Comparison of ENCODE assay signal across 8 cellular contexts in genomic region chr7:44490351-44491200, GRCh38. TPM values are rescaled to one million over a fixed set of nuclear protein-coding genes. Genes with fewer than 3 reads are reported as not detected.
DNase-seq lines count a peak whose midpoint lies in the region; ATAC-seq and TF ChIP-seq lines count a peak whose summit lies in the region.

NUDCD3 (minus strand) TSS chr7:44490658; CDS start chr7:44490600, 58 bp downstream.

- TF ChIP-seq POLR2A in NB4 (IDR thresholded peaks at IDR 0.05; ENCODE audit: extremely low read depth, insufficient read length) (peak; percentile 88), ovary (IDR thresholded peaks at IDR 0.05) (peak; percentile 45), thyroid gland (IDR thresholded peaks at IDR 0.05) (peak in 1 of 2 donors; percentile 62)

- peaks cover 3% of the 10 kb centered on the region in 2 donors for H3K9me3 Mint-ChIP-seq in activated naive CD4-positive, alpha-beta T cell treated with anti-CD3 and anti-CD28 coated beads, Interleukin-2, amount 50 U/mL, for 72 hours

- POLR2A ChIA-PET in GM10248 (lab: Yijun Ruan, JAX) = interaction anchor here (1.1 kb wide), 1 partner anchor 49 kb away, joined by 5 read pairs; no protein-coding TSS in a partner anchor

- TF ChIP-seq CTCF in GM10248 (IDR thresholded peaks at IDR 0.05; ENCODE audit: control extremely low read depth, extremely low read depth, low read depth, missing control alignments) (peak; percentile 2), NB4 (IDR thresholded peaks at IDR 0.05; ENCODE audit: low read depth, low read length) (no peak), ovary (IDR thresholded peaks at IDR 0.05) (peak in 1 of 3 donors; percentile 21), thyroid gland (IDR thresholded peaks at IDR 0.05) (peak in 3 of 6 experiments; percentile 3 to 18 (median 10))

- WGBS in ovary, 3 donors = 0 to 1% (median 1%) methylated on average over 62 to 63 of the region's 63 CpGs
- WGBS in thyroid gland, 2 donors = 0 to 1% methylated on average over 45 to 46 of the region's 63 CpGs

- peak within 1 kb of the TSS; percentile 87 for H3K4me3 ChIP-seq in NB4 (ENCODE audit: low read depth, low read length)
- H3K4me3 ChIP-seq in ovary = peak within 1 kb of the TSS; percentile 83
- peak within 1 kb of the TSS; percentile 45 to 86 (median 64) for H3K4me3 ChIP-seq in thyroid gland (replicated peaks in 1 of 3)

- DNase-seq in GM10248 (ENCODE audit: extremely low spot score) = peak; percentile 92
- DNase-seq in NB4 (ENCODE audit: low read depth) = peak; percentile 95
- peak; percentile 76 to 91 for DNase-seq in activated naive CD4-positive, alpha-beta T cell treated with anti-CD3 and anti-CD28 coated beads, Interleukin-2, amount 50 U/mL, for 72 hours (ENCODE audit: low spot score in 2 of 2)
- DNase-seq in head of caudate nucleus = peak; percentile 70 to 94 (median 84)
- DNase-seq in ovary = peak; percentile 77 to 86 (median 80)
- DNase-seq in thyroid gland = peak; percentile 86 to 87

- peak within 1 kb of the TSS; percentile 95 to 98 for H3K27ac Mint-ChIP-seq in activated naive CD4-positive, alpha-beta T cell treated with anti-CD3 and anti-CD28 coated beads, Interleukin-2, amount 50 U/mL, for 72 hours

- H3K36me3 Mint-ChIP-seq in activated naive CD4-positive, alpha-beta T cell treated with anti-CD3 and anti-CD28 coated beads, Interleukin-2, amount 50 U/mL, for 72 hours = peaks cover 23 to 34% of the 10 kb centered on the region in 2 donors

- H3K36me3 ChIP-seq in ovary = no peaks in the 10 kb centered on the region
- no peaks in the 10 kb centered on the region for H3K36me3 ChIP-seq in thyroid gland

- intact Hi-C loops in head of caudate nucleus (cut with DNase I) = no loop called here
- intact Hi-C loops in ovary (cut with DNase I) = loop anchor here in 1 of 4 donors (10.0 kb wide), 1 partner anchor 354 kb away; the partner anchor contains the start of gene H2AZ2
- intact Hi-C loops in thyroid gland (cut with DNase I) = no loop called here

- CTCF ChIA-PET in GM10248 (lab: Yijun Ruan, JAX) = interaction anchor here (0.7 to 2.9 kb wide), 14 partner anchors 10 to 511 kb away, joined by 3 to 10 read pairs (median 3); partner anchors contain the start of gene YKT6

- H3K27ac ChIP-seq in ovary = peak within 1 kb of the TSS; percentile 90 to 97
- H3K27ac ChIP-seq in thyroid gland = peak within 1 kb of the TSS; percentile 93 to 99 (median 95)

- ATAC-seq in HG02571 (IDR thresholded peaks at IDR 0.05; ENCODE audit: unreplicated experiment) (peak; percentile 93), SK-N-SH treated with all-trans-retinoic acid at 6 μM for 48 hours (peak; percentile 98)
- peak; percentile 84 to 95 for ATAC-seq in activated naive CD4-positive, alpha-beta T cell treated with anti-CD3 and anti-CD28 coated beads, Interleukin-2, amount 50 U/mL, for 72 hours

- H3K9me3 ChIP-seq in ovary (no peaks in the 10 kb centered on the region), thyroid gland (no peaks in the 10 kb centered on the region)

- H3K27me3 ChIP-seq in ovary = no peaks in the 10 kb centered on the region
- H3K27me3 ChIP-seq in thyroid gland = no peaks in the 10 kb centered on the region

- peak; percentile 37 for TF ChIP-seq EP300 in ovary (IDR thresholded peaks at IDR 0.05)

- H3K4me1 ChIP-seq in ovary (ENCODE audit: insufficient read depth) (peaks cover 11% of the 10 kb centered on the region), thyroid gland (peaks cover 13 to 32% of the 10 kb centered on the region in 2 donors)

TF ChIP-seq in SK-N-SH treated with all-trans-retinoic acid at 6 μM for 48 hours, 23 proteins besides CTCF, POLR2A, EP300 and RAD21 (continues in another document):
- TF ChIP-seq ISL1 (CRISPR knock-in tag; IDR thresholded peaks at IDR 0.05) = no peak
- peak; percentile 96 for TF ChIP-seq POU6F1 (CRISPR knock-in tag; IDR thresholded peaks at IDR 0.05; ENCODE audit: borderline replicate concordance, low read depth)
- peak; percentile 88 for TF ChIP-seq ZFP3 (CRISPR knock-in tag; IDR thresholded peaks at IDR 0.05)
- TF ChIP-seq SNAI2 (CRISPR knock-in tag; IDR thresholded peaks at IDR 0.05) = no peak
- TF ChIP-seq RARB (CRISPR knock-in tag; IDR thresholded peaks at IDR 0.05) = no peak
- peak; percentile 60; the same call in 1 of the 2 replicates for TF ChIP-seq GLIS3 (CRISPR knock-in tag; IDR thresholded peaks at IDR 0.05)
- peak; percentile 65; the same call in 1 of the 2 replicates for TF ChIP-seq ZNF8 (CRISPR knock-in tag; IDR thresholded peaks at IDR 0.05)
- no peak for TF ChIP-seq ZC3H10 (CRISPR knock-in tag; IDR thresholded peaks at IDR 0.05)
- 0 out of 2 replicates have a peak, but pooled peaks have one; percentile 67 for TF ChIP-seq BACH2 (CRISPR knock-in tag; IDR thresholded peaks at IDR 0.05; ENCODE audit: borderline replicate concordance)
- 0 out of 2 replicates have a peak, but pooled peaks have one; percentile 6 for TF ChIP-seq TOX (CRISPR knock-in tag; IDR thresholded peaks at IDR 0.05; ENCODE audit: borderline replicate concordance)
- 0 out of 2 replicates have a peak, but pooled peaks have one; percentile 8 for TF ChIP-seq TCF4 (CRISPR knock-in tag; IDR thresholded peaks at IDR 0.05; ENCODE audit: borderline replicate concordance)
- TF ChIP-seq ESRRG (CRISPR knock-in tag; IDR thresholded peaks at IDR 0.05) = no peak
- TF ChIP-seq OSR1 (CRISPR knock-in tag; IDR thresholded peaks at IDR 0.05) = no peak
- no peak for TF ChIP-seq ZNF565 (CRISPR knock-in tag; conservative IDR thresholded peaks at IDR 0.05; ENCODE audit: low read depth)
- no peak for TF ChIP-seq ZNF70 (CRISPR knock-in tag; IDR thresholded peaks at IDR 0.05)
- peak; percentile 87 for TF ChIP-seq TSHZ2 (CRISPR knock-in tag; IDR thresholded peaks at IDR 0.05)
- no peak for TF ChIP-seq PPARA (CRISPR knock-in tag; IDR thresholded peaks at IDR 0.05; ENCODE audit: borderline replicate concordance)
- peak; percentile 71; the same call in 1 of the 2 replicates for TF ChIP-seq PATZ1 (CRISPR knock-in tag; IDR thresholded peaks at IDR 0.05; ENCODE audit: borderline replicate concordance)

RNA-seq across cellular contexts. Expression of gene NUDCD3, which starts in this region (rescaled TPM):
- total RNA-seq in activated naive CD4-positive, alpha-beta T cell treated with anti-CD3 and anti-CD28 coated beads, Interleukin-2, amount 50 U/mL, for 72 hours = 100 to 1,000 TPM in 1 of 2 donors, 10 to 100 TPM in 1; 87.9 to 112 TPM
- total RNA-seq in ovary (100 to 1,000 TPM in 5 of 7 donors, 10 to 100 TPM in 2; 32.1 to 117 (median 102) TPM), thyroid gland (10 to 100 TPM; 41.4 to 76.9 (median 52.0) TPM)
- polyA plus RNA-seq in ovary = 100 to 1,000 TPM in 1 of 2 donors, 10 to 100 TPM in 1; 35.4 to 111 TPM

Comparison
In these comparisons a context has a peak if more than half of its experiments do, and no peak if none do; other contexts are left out.
1. Peak in every context shown above with its lines: DNase-seq, ATAC-seq, H3K4me3 ChIP-seq and H3K27ac ChIP-seq.